In genomic region chr16:66517586-66518263, GRCh38 we compare ENCODE assay signal across 8 cellular contexts. TPM values are rescaled to one million over a fixed set of nuclear protein-coding genes. Genes with fewer than 3 reads are reported as not detected.
DNase-seq lines count a peak whose midpoint lies in the region; ATAC-seq and TF ChIP-seq lines count a peak whose summit lies in the region.

No MANE protein-coding gene starts in this region.

- ATAC-seq in HG03039 (IDR thresholded peaks at IDR 0.05; ENCODE audit: unreplicated experiment), result no peak

- in situ Hi-C loops in ACHN (cut with HindIII; ENCODE audit: low pct_ligation_motif_present, low pct_unique_long_range_greater_than_20kb, low sequenced_read_pairs), result no loop called here

- no peak overlapping the region for H3K14ac ChIP-seq in neuronal stem cell (ENCODE audit: low read length)

- H3K4me2 ChIP-seq in BLaER1 (peak overlapping the region; percentile 89), neuronal stem cell (ENCODE audit: insufficient read depth, low read length, poor library complexity, severe bottlenecking) (no peak overlapping the region)

- no peak overlapping the region for H3K4ac ChIP-seq in neuronal stem cell (ENCODE audit: low read length)

- H3K27me3 ChIP-seq in BLaER1 (no peaks in the 10 kb centered on the region), duodenal mucosa (ENCODE audit: control insufficient read depth in 1 of 2, insufficient read depth in 2 of 2, low read length in 2 of 2) (no peaks in the 10 kb centered on the region), neuronal stem cell (ENCODE audit: control insufficient read depth in 3 of 3, insufficient read depth in 3 of 3, low read depth in 1 of 3, low read length in 3 of 3) (no peaks in the 10 kb centered on the region)

- no peak overlapping the region for H3K18ac ChIP-seq in neuronal stem cell (ENCODE audit: low read length)

- no peak overlapping the region for H3K23ac ChIP-seq in neuronal stem cell (ENCODE audit: low read depth, low read length, poor library complexity)

- no peak for TF ChIP-seq POLR2A in NB4 (IDR thresholded peaks at IDR 0.05; ENCODE audit: extremely low read depth, insufficient read length)

- no peak overlapping the region for H2BK120ac ChIP-seq in neuronal stem cell (ENCODE audit: low read depth, low read length)

- peak overlapping the region; percentile 47 for H3K4me3 ChIP-seq in BLaER1
- H3K4me3 ChIP-seq in NB4 (ENCODE audit: low read depth, low read length), result peak overlapping the region; percentile 58
- peak overlapping the region in 1 of 2 donors; percentile 57 for H3K4me3 ChIP-seq in duodenal mucosa (ENCODE audit: low read depth in 1 of 2, low read length in 2 of 2)
- H3K4me3 ChIP-seq in neuronal stem cell (ENCODE audit: low read length in 2 of 2), result peak overlapping the region in 1 of 2 donors; percentile 31

- H3K27ac ChIP-seq in BLaER1 (peak overlapping the region; percentile 93), duodenal mucosa (ENCODE audit: low read depth, low read length) (peak overlapping the region; percentile 95), neuronal stem cell (replicated peaks; ENCODE audit: low read length) (no peak overlapping the region)

- peak overlapping the region; percentile 85 for H2AFZ ChIP-seq in neuronal stem cell (ENCODE audit: low read length)

- no peak overlapping the region for H2BK5ac ChIP-seq in neuronal stem cell (ENCODE audit: low read length)

- no peak overlapping the region for H4K8ac ChIP-seq in neuronal stem cell (ENCODE audit: low read depth, low read length)

- no peak overlapping the region for H2BK15ac ChIP-seq in neuronal stem cell (ENCODE audit: low read length)

- DNase-seq in NB4 (ENCODE audit: low read depth) (peak; percentile 73), neuronal stem cell (ENCODE audit: low spot score) (no peak), ACHN (no peak), hepatic stellate cell (ENCODE audit: low spot score) (no peak)
- DNase-seq in stimulated activated CD4-positive, alpha-beta T cell treated with anti-CD3 and anti-CD28 coated beads, Interleukin-1b, Interleukin-23, amount 100 ng/mL, for 48 hours, result no peak

- WGBS in neuronal stem cell (ENCODE audit: extremely low coverage in 2 of 2, insufficient read length in 2 of 2, insufficient replicate concordance in 1 of 2), 2 donors, result no CpG with 5 or more reads among the region's 8 CpGs

- H3K9me3 ChIP-seq in BLaER1, result no peaks in the 10 kb centered on the region
- H3K9me3 ChIP-seq in duodenal mucosa (ENCODE audit: control insufficient read depth in 1 of 2, low read length in 2 of 2), result no peaks in the 10 kb centered on the region
- no peaks in the 10 kb centered on the region for H3K9me3 ChIP-seq in neuronal stem cell (replicated peaks in 1 of 2; ENCODE audit: control insufficient read depth in 2 of 2, insufficient read depth in 1 of 2, low read depth in 1 of 2, low read length in 2 of 2)

- TF ChIP-seq CTCF in NB4 (IDR thresholded peaks at IDR 0.05; ENCODE audit: low read depth, low read length), result no peak

- H4K91ac ChIP-seq in neuronal stem cell (ENCODE audit: low read depth, low read length, poor library complexity), result no peak overlapping the region

- H3K36me3 ChIP-seq in BLaER1 (no peaks in the 10 kb centered on the region), duodenal mucosa (ENCODE audit: control insufficient read depth in 1 of 2, insufficient read depth in 2 of 2, low read length in 2 of 2) (peaks cover 11% of the 10 kb centered on the region in 2 donors), neuronal stem cell (replicated peaks in 1 of 2; ENCODE audit: control insufficient read depth in 2 of 2, insufficient read depth in 2 of 2, low read length in 2 of 2) (peaks cover 0 to 21% of the 10 kb centered on the region in 2 donors)

- H4K20me1 ChIP-seq in BLaER1, result no peaks in the 10 kb centered on the region

- no peak overlapping the region for H2BK12ac ChIP-seq in neuronal stem cell (ENCODE audit: low read length)

- no peaks in the 10 kb centered on the region for H3K79me1 ChIP-seq in neuronal stem cell (ENCODE audit: low read depth, low read length)

- no peak overlapping the region for H2AK5ac ChIP-seq in neuronal stem cell (ENCODE audit: low read depth, low read length)

- peaks cover 87% of the 10 kb centered on the region for H3K4me1 ChIP-seq in BLaER1
- H3K4me1 ChIP-seq in duodenal mucosa (ENCODE audit: control insufficient read depth in 1 of 2, insufficient read depth in 2 of 2, low read length in 2 of 2), result peaks cover 53 to 65% of the 10 kb centered on the region in 2 donors
- peaks cover 17 to 21% of the 10 kb centered on the region in 2 donors for H3K4me1 ChIP-seq in neuronal stem cell (ENCODE audit: control insufficient read depth in 2 of 2, insufficient read depth in 1 of 2, low read depth in 1 of 2, low read length in 2 of 2)

- peak overlapping the region; percentile 77 for H3K9ac ChIP-seq in BLaER1
- peak overlapping the region; percentile 33 to 85 for H3K9ac ChIP-seq in duodenal mucosa (ENCODE audit: low read depth in 1 of 2, low read length in 2 of 2)
- H3K9ac ChIP-seq in neuronal stem cell (ENCODE audit: low read depth, low read length, poor library complexity), result no peak overlapping the region

RNA-seq across cellular contexts. Expression of gene TK2, which starts 32.2 kb away (rescaled TPM):
- 3.4 TPM for polyA plus RNA-seq in neuronal stem cell (2013, experiment 1 of 2)
- 3.4 TPM for polyA plus RNA-seq in neuronal stem cell (2013, experiment 2 of 2)

RNA-seq across cellular contexts. Expression of gene CKLF, which starts 34.7 kb away (rescaled TPM):
- polyA plus RNA-seq in neuronal stem cell (2013, experiment 1 of 2), result 37.5 TPM
- 41.1 TPM for polyA plus RNA-seq in neuronal stem cell (2013, experiment 2 of 2)

RNA-seq across cellular contexts. Expression of gene CMTM1, which starts 48.5 kb away (rescaled TPM):
- polyA plus RNA-seq in neuronal stem cell (2013, experiment 1 of 2), result 3.8 TPM
- 4.4 TPM for polyA plus RNA-seq in neuronal stem cell (2013, experiment 2 of 2)
